14 cellular contexts compared by ENCODE assay signal in the genomic region with DNA sequence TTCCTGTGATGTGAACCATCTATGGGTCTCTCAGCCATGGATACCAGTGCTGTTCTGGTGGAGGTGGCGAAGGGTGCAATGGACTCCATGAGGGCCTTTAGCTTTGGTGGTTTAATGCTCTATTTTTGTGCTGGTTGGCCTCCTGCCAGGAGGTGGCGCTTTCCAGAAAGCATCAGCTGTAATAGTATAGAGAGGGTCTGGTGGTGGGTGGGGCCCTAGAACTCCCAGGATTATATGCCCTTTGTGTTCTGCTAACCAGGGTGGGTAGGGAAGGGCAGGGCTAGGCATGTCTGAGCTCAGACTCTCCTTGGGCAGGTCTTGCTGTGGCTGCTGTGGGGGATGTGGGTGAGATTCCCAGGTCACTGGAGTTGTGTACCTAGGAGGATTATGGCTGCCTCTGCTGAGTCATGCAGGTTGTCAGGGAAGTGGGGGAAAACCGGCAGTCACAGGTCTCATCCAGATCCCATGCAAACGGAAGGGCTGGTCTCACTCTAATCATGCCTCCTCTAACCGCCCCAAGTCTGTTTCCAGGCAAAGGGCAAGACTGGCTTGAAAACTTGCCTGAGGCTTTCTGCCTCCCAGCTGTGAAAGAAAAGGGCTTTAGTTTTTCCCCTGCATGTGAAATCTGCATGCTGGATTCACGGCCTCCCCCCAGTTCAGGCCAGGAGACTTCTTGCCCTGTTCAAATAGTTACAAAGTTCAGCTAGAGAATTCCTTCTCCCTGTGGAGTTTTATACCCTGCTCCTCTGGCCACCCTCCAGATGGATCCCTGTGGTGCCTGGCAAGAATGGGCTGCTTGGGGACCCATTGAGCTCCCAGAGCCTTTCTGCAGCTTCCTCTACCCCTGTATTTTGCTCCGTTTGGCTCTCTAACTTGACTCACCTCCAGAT. TPM values are rescaled to one million over a fixed set of nuclear protein-coding genes. Genes with fewer than 3 reads are reported as not detected.
DNase-seq lines count a peak whose midpoint lies in the region; ATAC-seq, FAIRE-seq and TF ChIP-seq lines count a peak whose summit lies in the region.
"Not testable (repeated sequence)": the region's sequence is repeated elsewhere in the genome, so short reads cannot be mapped to it uniquely, and the experiment has no call there.
"Had no signal": no experiment of that assay in that cellular context is flagged by ENCODE, and none has a peak within 500 bp of the region (broad histone marks: within the 10 kb centered on the region; RNA-seq: fewer than 3 reads in every experiment).

No MANE protein-coding gene starts in this region.

- TF ChIP-seq RAD21 in HepG2 (CRISPR knock-in tag; IDR thresholded peaks at IDR 0.05): not testable (repeated sequence)

- H4K8ac ChIP-seq in H9 (replicated peaks; ENCODE audit: insufficient read length, low read depth, low read length): not testable (repeated sequence)

- not testable (repeated sequence) for H4K91ac ChIP-seq in H9 (ENCODE audit: insufficient read length, low read depth, low read length)

- H3K9me3 Mint-ChIP-seq in CD8-positive, alpha-beta memory T cell; H9; T-helper 1 cell treated with Interleukin-12 subunit alpha and Interleukin-12 subunit beta and Interleukin-4 antibody, amounts not matched to agents 30 μg/mL and 1 μg/mL, for 36 hours; activated naive CD4-positive, alpha-beta T cell treated with anti-CD3 and anti-CD28 coated beads, Interleukin-2, amount 10 ng/mL, durations not matched to agents 7 days and 5 days; stimulated activated naive CD8-positive, alpha-beta T cell treated with anti-CD3 and anti-CD28 coated beads, Interleukin-15, amount 100 ng/mL, for 72 hours: not testable (repeated sequence)
- H3K9me3 Mint-ChIP-seq in activated CD8-positive, alpha-beta T cell treated with anti-CD3 and anti-CD28 coated beads for 36 hours: peaks cover 14% of the 10 kb centered on the region

- H3K27ac Mint-ChIP-seq in CD8-positive, alpha-beta memory T cell: peak overlapping the region; percentile 32 to 91 (median 80)
- H3K27ac Mint-ChIP-seq in H9: peak overlapping the region in 1 of 3 experiments; percentile 24; a peak in 1 of 7 replicates
- H3K27ac Mint-ChIP-seq in T-helper 1 cell treated with Interleukin-12 subunit alpha and Interleukin-12 subunit beta and Interleukin-4 antibody, amounts not matched to agents 30 μg/mL and 1 μg/mL, for 36 hours: peak overlapping the region; percentile 78
- peak overlapping the region; percentile 85 for H3K27ac Mint-ChIP-seq in activated CD8-positive, alpha-beta T cell treated with anti-CD3 and anti-CD28 coated beads for 36 hours
- H3K27ac Mint-ChIP-seq in activated naive CD4-positive, alpha-beta T cell treated with anti-CD3 and anti-CD28 coated beads, Interleukin-2, amount 10 ng/mL, durations not matched to agents 7 days and 5 days: peak overlapping the region; percentile 82
- peak overlapping the region; percentile 35 to 47 for H3K27ac Mint-ChIP-seq in stimulated activated naive CD8-positive, alpha-beta T cell treated with anti-CD3 and anti-CD28 coated beads, Interleukin-15, amount 100 ng/mL, for 72 hours

- not testable (repeated sequence) for TF ChIP-seq EP300 in HepG2 (IDR thresholded peaks at IDR 0.05; ENCODE audit: low read depth in 2 of 2, low read length in 2 of 2); HepG2 (CRISPR knock-in tag; IDR thresholded peaks at IDR 0.05; ENCODE audit: borderline replicate concordance)

- H2BK120ac ChIP-seq in H9 (ENCODE audit: low read depth, low read length, poor library complexity, severe bottlenecking): not testable (repeated sequence)

- H3K4me3 Mint-ChIP-seq in CD8-positive, alpha-beta memory T cell: peak overlapping the region; percentile 37 to 66 (median 46)
- not testable (repeated sequence) for H3K4me3 Mint-ChIP-seq in H9
- peak overlapping the region; percentile 74 for H3K4me3 Mint-ChIP-seq in T-helper 1 cell treated with Interleukin-12 subunit alpha and Interleukin-12 subunit beta and Interleukin-4 antibody, amounts not matched to agents 30 μg/mL and 1 μg/mL, for 36 hours
- peak overlapping the region; percentile 55 for H3K4me3 Mint-ChIP-seq in activated CD8-positive, alpha-beta T cell treated with anti-CD3 and anti-CD28 coated beads for 36 hours
- peak overlapping the region; percentile 55 for H3K4me3 Mint-ChIP-seq in activated naive CD4-positive, alpha-beta T cell treated with anti-CD3 and anti-CD28 coated beads, Interleukin-2, amount 10 ng/mL, durations not matched to agents 7 days and 5 days
- peak overlapping the region; percentile 71 to 89 for H3K4me3 Mint-ChIP-seq in stimulated activated naive CD8-positive, alpha-beta T cell treated with anti-CD3 and anti-CD28 coated beads, Interleukin-15, amount 100 ng/mL, for 72 hours

- not testable (repeated sequence) for H2BK12ac ChIP-seq in H9 (ENCODE audit: insufficient read length, low read depth, low read length)

- H3K23me2 ChIP-seq in H9 (ENCODE audit: insufficient read length, low read depth, low read length, poor library complexity, severe bottlenecking): not testable (repeated sequence)

- H2AK5ac ChIP-seq in H9 (ENCODE audit: insufficient read length, low read length): not testable (repeated sequence)

- H3K4me1 Mint-ChIP-seq in CD8-positive, alpha-beta memory T cell: peaks cover 86 to 97% (median 95%) of the 10 kb centered on the region in 3 donors
- not testable (repeated sequence) for H3K4me1 Mint-ChIP-seq in H9
- H3K4me1 Mint-ChIP-seq in T-helper 1 cell treated with Interleukin-12 subunit alpha and Interleukin-12 subunit beta and Interleukin-4 antibody, amounts not matched to agents 30 μg/mL and 1 μg/mL, for 36 hours (ENCODE audit: low read depth): peaks cover 74% of the 10 kb centered on the region
- H3K4me1 Mint-ChIP-seq in activated CD8-positive, alpha-beta T cell treated with anti-CD3 and anti-CD28 coated beads for 36 hours (ENCODE audit: low read depth): peaks cover 75% of the 10 kb centered on the region
- H3K4me1 Mint-ChIP-seq in activated naive CD4-positive, alpha-beta T cell treated with anti-CD3 and anti-CD28 coated beads, Interleukin-2, amount 10 ng/mL, durations not matched to agents 7 days and 5 days: peaks cover 80% of the 10 kb centered on the region
- peaks cover 59% of the 10 kb centered on the region for H3K4me1 Mint-ChIP-seq in stimulated activated naive CD8-positive, alpha-beta T cell treated with anti-CD3 and anti-CD28 coated beads, Interleukin-15, amount 100 ng/mL, for 72 hours

- not testable (repeated sequence) for H3T11ph ChIP-seq in H9 (ENCODE audit: low read length)

- H3K23ac ChIP-seq in H9 (ENCODE audit: insufficient read length, low read depth, low read length): not testable (repeated sequence)

- CTCF ChIA-PET in CD8-positive, alpha-beta memory T cell (lab: Charles Lee): interaction anchor here (1.1 kb wide), 1 partner anchor 11 kb away, joined by 3 read pairs; no protein-coding TSS in a partner anchor
- CTCF ChIA-PET in activated CD8-positive, alpha-beta T cell treated with anti-CD3 and anti-CD28 coated beads for 36 hours (lab: Charles Lee): interaction anchor here (0.7 to 1.6 kb wide), 8 partner anchors 14 to 129 kb away, joined by 3 to 5 read pairs (median 3); no protein-coding TSS in a partner anchor
- CTCF ChIA-PET in activated naive CD4-positive, alpha-beta T cell treated with anti-CD3 and anti-CD28 coated beads, Interleukin-2, amount 10 ng/mL, durations not matched to agents 7 days and 5 days (lab: Charles Lee): interaction anchor here (0.6 to 4.0 kb wide), 16 partner anchors 9 to 232 kb away, joined by 3 to 16 read pairs (median 4); no protein-coding TSS in a partner anchor
- CTCF ChIA-PET in HepG2 (lab: Yijun Ruan, JAX; ENCODE audit: low intra/inter-chr PET ratio, low total read pairs): not testable (repeated sequence)

- not testable (repeated sequence) for DNase-seq in CD8-positive, alpha-beta memory T cell; activated CD8-positive, alpha-beta T cell treated with anti-CD3 and anti-CD28 coated beads for 36 hours; HepG2 (ENCODE audit: low spot score); stimulated activated naive CD8-positive, alpha-beta T cell treated with anti-CD3 and anti-CD28 coated beads, Interleukin-15, amount 100 ng/mL, for 72 hours
- peak; percentile 44 for DNase-seq in H9
- DNase-seq in activated naive CD4-positive, alpha-beta T cell treated with anti-CD3 and anti-CD28 coated beads, Interleukin-2, amount 10 ng/mL, durations not matched to agents 7 days and 5 days: peak; percentile 33
- peak in 1 of 3 donors; percentile 15 for DNase-seq in effector memory CD4-positive, alpha-beta T cell

- H3K18ac ChIP-seq in H9 (ENCODE audit: insufficient read length, low read depth, low read length): not testable (repeated sequence)

- peaks cover 5 to 55% (median 8%) of the 10 kb centered on the region in 3 donors for H3K36me3 Mint-ChIP-seq in CD8-positive, alpha-beta memory T cell
- H3K36me3 Mint-ChIP-seq in H9 (ENCODE audit: insufficient read depth in 1 of 3, low read depth in 3 of 3): peaks cover 0 to 13% (median 7%) of the 10 kb centered on the region in 3 experiments; a peak in 4 of 7 replicates
- peaks cover 68% of the 10 kb centered on the region for H3K36me3 Mint-ChIP-seq in T-helper 1 cell treated with Interleukin-12 subunit alpha and Interleukin-12 subunit beta and Interleukin-4 antibody, amounts not matched to agents 30 μg/mL and 1 μg/mL, for 36 hours (ENCODE audit: low read depth)
- peaks cover 87% of the 10 kb centered on the region for H3K36me3 Mint-ChIP-seq in activated CD8-positive, alpha-beta T cell treated with anti-CD3 and anti-CD28 coated beads for 36 hours (ENCODE audit: low read depth)
- peaks cover 83% of the 10 kb centered on the region for H3K36me3 Mint-ChIP-seq in activated naive CD4-positive, alpha-beta T cell treated with anti-CD3 and anti-CD28 coated beads, Interleukin-2, amount 10 ng/mL, durations not matched to agents 7 days and 5 days

- intact Hi-C loops in activated CD8-positive, alpha-beta T cell treated with anti-CD3 and anti-CD28 coated beads for 36 hours (cut with micrococcal nuclease); HepG2 (cut with micrococcal nuclease; ENCODE audit: unreplicated experiment): not testable (repeated sequence)

- not testable (repeated sequence) for H2BK5ac ChIP-seq in H9 (ENCODE audit: insufficient read length, low read length)

- H4K20me1 ChIP-seq in H9 (ENCODE audit: control insufficient read depth, insufficient read depth, insufficient read length); HepG2 (ENCODE audit: insufficient read depth, low read length): not testable (repeated sequence)

- not testable (repeated sequence) for H3K27me3 ChIP-seq in CD8-positive, alpha-beta memory T cell (ENCODE audit: insufficient read depth, low read length, poor library complexity, severe bottlenecking); H9 (ENCODE audit: insufficient read depth, low read length); effector memory CD4-positive, alpha-beta T cell (replicated peaks; ENCODE audit: control insufficient read depth, insufficient read depth, low read length, poor library complexity, severe bottlenecking); HepG2 (ENCODE audit: control insufficient read depth in 1 of 2, insufficient read depth in 2 of 2, low read length in 2 of 2)

- not testable (repeated sequence) for H2BK15ac ChIP-seq in H9 (ENCODE audit: low read depth, low read length)

- H3K79me1 ChIP-seq in H9 (ENCODE audit: insufficient read depth, low read depth, low read length, poor library complexity, severe bottlenecking): not testable (repeated sequence)

- not testable (repeated sequence) for BruUV-seq in HepG2 (replicated peaks; lab: Mats Ljungman, UMichigan)

- not testable (repeated sequence) for H3K56ac ChIP-seq in H9 (ENCODE audit: insufficient read length, low read depth, low read length)

- H2AFZ ChIP-seq in H9 (ENCODE audit: low read length); HepG2 (ENCODE audit: low read length): not testable (repeated sequence)

- not testable (repeated sequence) for H3K14ac ChIP-seq in H9 (ENCODE audit: insufficient read depth, low read length)

- not testable (repeated sequence) for TF ChIP-seq POLR2A in HepG2 (IDR thresholded peaks at IDR 0.05; ENCODE audit: insufficient read depth in 1 of 2, low read depth in 2 of 2, low read length in 2 of 2)

- not testable (repeated sequence) for H3K36me3 ChIP-seq in CD8-positive, alpha-beta memory T cell (ENCODE audit: insufficient read depth, low read length); effector memory CD4-positive, alpha-beta T cell (ENCODE audit: control insufficient read depth, insufficient read depth, low read length); HepG2 (replicated peaks in 1 of 2; ENCODE audit: control insufficient read depth in 1 of 2, insufficient read depth in 2 of 2, low read length in 2 of 2)

- ATAC-seq in activated CD8-positive, alpha-beta T cell treated with anti-CD3 and anti-CD28 coated beads for 36 hours; HepG2; stimulated activated naive CD8-positive, alpha-beta T cell treated with anti-CD3 and anti-CD28 coated beads, Interleukin-15, amount 100 ng/mL, for 72 hours: not testable (repeated sequence)

- not testable (repeated sequence) for H3K9me3 ChIP-seq in CD8-positive, alpha-beta memory T cell (ENCODE audit: low read length); H9 (ENCODE audit: control insufficient read depth, low read depth, low read length); effector memory CD4-positive, alpha-beta T cell (ENCODE audit: control insufficient read depth, low read length)
- peaks cover 11% of the 10 kb centered on the region for H3K9me3 ChIP-seq in HepG2 (ENCODE audit: low read length)

- in situ Hi-C loops in HepG2 (cut with HindIII; ENCODE audit: extremely low pct_ligation_motif_present, low pct_unique_long_range_greater_than_20kb): not testable (repeated sequence)

- H3K4me2 ChIP-seq in H9 (ENCODE audit: insufficient read depth, insufficient read length, low read length); HepG2 (ENCODE audit: low read depth, low read length): not testable (repeated sequence)

- WGBS in H9 (ENCODE audit: extremely low coverage, insufficient read length, low lambda C conversion rate): no CpG with 5 or more reads among the region's 7 CpGs
- 44% methylated on average over 7 of the region's 7 CpGs for WGBS in HepG2 (ENCODE audit: low lambda C conversion rate)

- not testable (repeated sequence) for H3K4ac ChIP-seq in H9 (ENCODE audit: low read depth, low read length)

- not testable (repeated sequence) for FAIRE-seq in HepG2 (lab: Jason Lieb, UNC)

- H3K27me3 Mint-ChIP-seq in CD8-positive, alpha-beta memory T cell; H9 (ENCODE audit: low read depth); T-helper 1 cell treated with Interleukin-12 subunit alpha and Interleukin-12 subunit beta and Interleukin-4 antibody, amounts not matched to agents 30 μg/mL and 1 μg/mL, for 36 hours (ENCODE audit: low read depth); activated CD8-positive, alpha-beta T cell treated with anti-CD3 and anti-CD28 coated beads for 36 hours; activated naive CD4-positive, alpha-beta T cell treated with anti-CD3 and anti-CD28 coated beads, Interleukin-2, amount 10 ng/mL, durations not matched to agents 7 days and 5 days; stimulated activated naive CD8-positive, alpha-beta T cell treated with anti-CD3 and anti-CD28 coated beads, Interleukin-15, amount 100 ng/mL, for 72 hours: not testable (repeated sequence)

- POLR2A ChIA-PET in CD8-positive, alpha-beta memory T cell (lab: Charles Lee): interaction anchor here (0.7 kb wide), 1 partner anchor 210 kb away, joined by 3 read pairs; no protein-coding TSS in a partner anchor
- POLR2A ChIA-PET in activated CD8-positive, alpha-beta T cell treated with anti-CD3 and anti-CD28 coated beads for 36 hours (lab: Charles Lee): interaction anchor here (0.8 to 2.2 kb wide), 11 partner anchors 9 to 79 kb away, joined by 3 to 7 read pairs (median 4); no protein-coding TSS in a partner anchor
- POLR2A ChIA-PET in HepG2 (lab: Yijun Ruan, JAX): not testable (repeated sequence)

- not testable (repeated sequence) for H3K27ac ChIP-seq in CD8-positive, alpha-beta memory T cell (ENCODE audit: low read depth, low read length); H9 (ENCODE audit: insufficient read length, low read depth, low read length); HepG2 (ENCODE audit: extremely low read length, insufficient read depth, low read length)
- peak overlapping the region; percentile 34 for H3K27ac ChIP-seq in effector memory CD4-positive, alpha-beta T cell (ENCODE audit: insufficient read depth, low read length, poor library complexity, severe bottlenecking)

- H3K4me1 ChIP-seq in CD8-positive, alpha-beta memory T cell (ENCODE audit: insufficient read depth, low read length): peaks cover 73% of the 10 kb centered on the region
- not testable (repeated sequence) for H3K4me1 ChIP-seq in H9 (ENCODE audit: insufficient read depth, low read length); HepG2 (ENCODE audit: insufficient read depth, low read length)
- H3K4me1 ChIP-seq in effector memory CD4-positive, alpha-beta T cell (ENCODE audit: control insufficient read depth, insufficient read depth, low read length, poor library complexity, severe bottlenecking): peaks cover 54% of the 10 kb centered on the region

- H2BK20ac ChIP-seq in H9 (ENCODE audit: low read depth, low read length, poor library complexity, severe bottlenecking): not testable (repeated sequence)

- H3K9ac ChIP-seq in H9 (ENCODE audit: extremely low read depth, insufficient read length, low read length); HepG2 (ENCODE audit: insufficient read depth, low read depth, low read length): not testable (repeated sequence)

- H4K5ac ChIP-seq in H9 (ENCODE audit: insufficient read length, low read depth, low read length): not testable (repeated sequence)

- TF ChIP-seq CTCF in H9 (conservative IDR thresholded peaks at IDR 0.05): peak; percentile 39; the same call in 2 of the 3 replicates
- TF ChIP-seq CTCF in activated CD8-positive, alpha-beta T cell treated with anti-CD3 and anti-CD28 coated beads for 36 hours (IDR thresholded peaks at IDR 0.05); HepG2 (CRISPR knock-in tag; IDR thresholded peaks at IDR 0.05): not testable (repeated sequence)

- H3K4me3 ChIP-seq in CD8-positive, alpha-beta memory T cell (ENCODE audit: low read length); HepG2 (replicated peaks in 1 of 3; ENCODE audit: insufficient read depth in 1 of 3, low read depth in 2 of 3, low read length in 3 of 3): not testable (repeated sequence)
- peak overlapping the region; percentile 10 for H3K4me3 ChIP-seq in effector memory CD4-positive, alpha-beta T cell (ENCODE audit: insufficient read depth, low read depth, low read length, poor library complexity, severe bottlenecking)

- H3K79me2 ChIP-seq in H9 (ENCODE audit: insufficient read depth, low read length); HepG2 (ENCODE audit: insufficient read depth, low read length): not testable (repeated sequence)

RNA-seq across cellular contexts. Expression of a gene that starts 7.2 kb away (rescaled TPM):
- total RNA-seq in CD8-positive, alpha-beta memory T cell: 10 to 100 TPM; 84.5 to 87.2 TPM
- 15.7 TPM for polyA plus RNA-seq in CD8-positive, alpha-beta memory T cell
- total RNA-seq in H9 (2021) (not detected in 2 replicates), HepG2 (2016; rRNA removed; fragmentation: Illumina TruSeq; extraction: Trizol) (not detected in 2 replicates)
- 10 to 100 TPM; 55.0 to 55.6 TPM for total RNA-seq in activated CD8-positive, alpha-beta T cell treated with anti-CD3 and anti-CD28 coated beads for 36 hours
- not detected in 2 replicates for total RNA-seq in HepG2 (2016; cell fraction: cytosol; rRNA removed; fragmentation: Illumina TruSeq; extraction: Trizol; ENCODE audit: low read depth)
- not detected in 2 replicates for total RNA-seq in HepG2 (2016; cell fraction: insoluble cytoplasmic fraction; rRNA removed; fragmentation: Illumina TruSeq; extraction: Trizol)
- not detected in 2 replicates for total RNA-seq in HepG2 (2016; cell fraction: membrane; rRNA removed; fragmentation: Illumina TruSeq; extraction: Trizol)
- not detected in 2 replicates for total RNA-seq in HepG2 (2016; cell fraction: nucleus; rRNA removed; fragmentation: Illumina TruSeq; extraction: Trizol)
- 0.03 TPM in 1 of 2 replicates, not detected in the other for polyA plus RNA-seq in HepG2 (2011; rRNA removed)
- polyA plus RNA-seq in HepG2 (2011; cell fraction: cytosol; rRNA removed): not detected in 2 replicates
- not detected in 2 replicates for polyA plus RNA-seq in HepG2 (2011; cell fraction: nucleus; rRNA removed)
- not detected in 2 replicates for polyA plus RNA-seq in HepG2 (2012)
- not detected in 2 replicates for polyA plus RNA-seq in HepG2 (2016; cell fraction: cytosol; fragmentation: Illumina TruSeq; extraction: Trizol; ENCODE audit: low read depth)
- polyA plus RNA-seq in HepG2 (2016; cell fraction: insoluble cytoplasmic fraction; fragmentation: Illumina TruSeq; extraction: Trizol; ENCODE audit: low read depth): not detected in 2 replicates
- not detected in 2 replicates for polyA plus RNA-seq in HepG2 (2016; cell fraction: membrane; fragmentation: Illumina TruSeq; extraction: Trizol; ENCODE audit: low read depth)
- polyA plus RNA-seq in HepG2 (2016; cell fraction: nucleus; fragmentation: Illumina TruSeq; extraction: Trizol; ENCODE audit: insufficient read depth, low read depth): not detected in 2 replicates
- polyA minus RNA-seq in HepG2 (2011; rRNA and poly(A)+ RNA removed; ENCODE audit: low replicate concordance): not detected in 2 replicates
- not detected in 2 replicates for polyA minus RNA-seq in HepG2 (2011; cell fraction: cytosol; rRNA and poly(A)+ RNA removed)
- polyA minus RNA-seq in HepG2 (2011; cell fraction: nucleus; rRNA and poly(A)+ RNA removed): not detected in 2 replicates
- total RNA-seq: body of pancreas, chondrocyte, epithelial cell of proximal tubule, fibroblast of villous mesenchyme, HT-29 had no signal
- polyA plus RNA-seq: BJ had no signal

Comparison
In these comparisons a context has a peak if more than half of its experiments do, and no peak if none do; other contexts are left out.
1. RNA of a gene that starts 7.2 kb away (total RNA-seq): 84.5 to 87.2 TPM in CD8-positive, alpha-beta memory T cell and 55.0 to 55.6 TPM in activated CD8-positive, alpha-beta T cell treated with anti-CD3 and anti-CD28 coated beads for 36 hours; not detected in H9 and not detected in HepG2; every median in the first group is over 10 times any median in the second.